7 cellular contexts compared by ENCODE assay signal in genomic region chr3:28915711-28916481, GRCh38.
DNase-seq lines count a peak whose midpoint lies in the region; ATAC-seq and TF ChIP-seq lines count a peak whose summit lies in the region.

No MANE protein-coding gene starts in this region.

- 57 to 80% methylated on average over 8 of the region's 8 CpGs for WGBS in endodermal cell (ENCODE audit: insufficient coverage in 1 of 2, insufficient read length in 1 of 2), 2 experiments

- no peak overlapping the region for H3K4me3 ChIP-seq in GM12875 (ENCODE audit: low read depth, low read length)
- no peak overlapping the region for H3K4me3 ChIP-seq in endodermal cell (ENCODE audit: low read length)
- peak overlapping the region; percentile 2 for H3K4me3 ChIP-seq in neuron (ENCODE audit: low read length)

- H3K27ac Mint-ChIP-seq in endodermal cell, result no peak overlapping the region

- H3K4me1 ChIP-seq in endodermal cell (ENCODE audit: control insufficient read depth, insufficient read depth, low read length), result no peaks in the 10 kb centered on the region
- peaks cover 21% of the 10 kb centered on the region for H3K4me1 ChIP-seq in neuron (ENCODE audit: insufficient read depth, low read length)

- H3K9me3 ChIP-seq in endodermal cell (ENCODE audit: control insufficient read depth, low read length), result no peaks in the 10 kb centered on the region
- no peaks in the 10 kb centered on the region for H3K9me3 ChIP-seq in neuron (ENCODE audit: low read length)

- H3K36me3 Mint-ChIP-seq in endodermal cell (ENCODE audit: low read depth), result no peaks in the 10 kb centered on the region

- peaks cover 2% of the 10 kb centered on the region for H3K4me1 Mint-ChIP-seq in endodermal cell

- ATAC-seq in HG02642 (IDR thresholded peaks at IDR 0.05; ENCODE audit: poor library complexity, unreplicated experiment), result no peak
- no peak for ATAC-seq in HG03521 (IDR thresholded peaks at IDR 0.05; ENCODE audit: unreplicated experiment)
- ATAC-seq in GM19395 (IDR thresholded peaks at IDR 0.05; ENCODE audit: unreplicated experiment), result no peak

- no peak overlapping the region for H2AFZ ChIP-seq in neuron (ENCODE audit: low read depth, low read length)

- H3K27me3 Mint-ChIP-seq in endodermal cell (ENCODE audit: insufficient read depth), result no peaks in the 10 kb centered on the region

- DNase-seq in NCI-H524 treated with DMSO at 0.1 percent for 48 hours (lab: John Stamatoyannopoulos, UW) (peak; percentile 21), endodermal cell (peak; percentile 76)

- H3K4me3 Mint-ChIP-seq in endodermal cell, result no peak overlapping the region

- H3K9me3 Mint-ChIP-seq in endodermal cell, result no peaks in the 10 kb centered on the region

- H3K9ac ChIP-seq in endodermal cell (ENCODE audit: extremely low read depth, low read length, poor library complexity, severe bottlenecking), result no peak overlapping the region

- H3K27me3 ChIP-seq in endodermal cell (ENCODE audit: control insufficient read depth, insufficient read depth, low read length, poor library complexity, severe bottlenecking), result no peaks in the 10 kb centered on the region
- peaks cover 8% of the 10 kb centered on the region for H3K27me3 ChIP-seq in neuron (ENCODE audit: insufficient read depth, low read length)

- TF ChIP-seq CTCF in GM12875 (IDR thresholded peaks at IDR 0.05; ENCODE audit: borderline replicate concordance, insufficient read depth, low read depth, low read length) (peak; percentile 15; the same call in 1 of the 2 replicates), endodermal cell (conservative IDR thresholded peaks at IDR 0.05) (peak; percentile 46)

- H3K27ac ChIP-seq in endodermal cell (ENCODE audit: low read depth, low read length), result peak overlapping the region; percentile 82

- H3K36me3 ChIP-seq in endodermal cell (ENCODE audit: control insufficient read depth, insufficient read depth, low read length) (no peaks in the 10 kb centered on the region), neuron (ENCODE audit: insufficient read depth, low read length) (no peaks in the 10 kb centered on the region)
